Comparison of ENCODE assay signal across 17 cellular contexts in genomic region chr6:89073014-89073620, GRCh38. TPM values are rescaled to one million over a fixed set of nuclear protein-coding genes. Genes with fewer than 3 reads are reported as not detected.
DNase-seq lines count a peak whose midpoint lies in the region; ATAC-seq, FAIRE-seq and TF ChIP-seq lines count a peak whose summit lies in the region.
"Had no signal": no experiment of that assay in that cellular context is flagged by ENCODE, and none has a peak within 500 bp of the region (broad histone marks: within the 10 kb centered on the region; RNA-seq: fewer than 3 reads in every experiment).

No MANE protein-coding gene starts in this region.

- H3K4me1 ChIP-seq in K562 (replicated peaks in 1 of 2; ENCODE audit: control insufficient read depth in 2 of 2, insufficient read depth in 2 of 2, low read length in 2 of 2): peaks cover 0 to 18% of the 10 kb centered on the region in 2 experiments; a peak in 3 of 5 replicates
- peaks cover 0 to 18% (median 3%) of the 10 kb centered on the region in 4 donors for H3K4me1 ChIP-seq in right lobe of liver
- H3K4me1 ChIP-seq in testis: peaks cover 18% of the 10 kb centered on the region

- no peak for TF ChIP-seq POLR2A in K562 (conservative IDR thresholded peaks at IDR 0.05)
- TF ChIP-seq POLR2A in right lobe of liver (IDR thresholded peaks at IDR 0.05): no peak
- TF ChIP-seq POLR2A in testis (IDR thresholded peaks at IDR 0.05): no peak

- TF ChIP-seq RAD21 in K562 (CRISPR knock-in tag; conservative IDR thresholded peaks at IDR 0.05 in 1 of 2, IDR thresholded peaks at IDR 0.05 in 1 of 2): peak; percentile 23 to 26; a peak in 2 of 4 replicates

- H3K4me3 ChIP-seq in K562: no peak overlapping the region
- no peak overlapping the region for H3K4me3 ChIP-seq in right lobe of liver
- H3K4me3 ChIP-seq in testis: no peak overlapping the region

- peak; percentile 96 for FAIRE-seq in K562 (lab: Jason Lieb, UNC)
- FAIRE-seq: keratinocyte had no signal

- POLR2A ChIA-PET in K562 (lab: Yijun Ruan, JAX): interaction anchor here (0.6 to 1.7 kb wide), 7 partner anchors 10 to 188 kb away, joined by 3 to 9 read pairs (median 3); no protein-coding TSS in a partner anchor

- TF ChIP-seq CTCF in K562 (IDR thresholded peaks at IDR 0.05 in 2 of 3, conservative IDR thresholded peaks at IDR 0.05 in 1 of 3; ENCODE audit: insufficient read depth in 2 of 3, low read depth in 1 of 3, low read length in 3 of 3): no peak
- TF ChIP-seq CTCF in right lobe of liver (IDR thresholded peaks at IDR 0.05): no peak
- TF ChIP-seq CTCF in testis (IDR thresholded peaks at IDR 0.05): no peak

- peak overlapping the region; percentile 86 for H2AFZ ChIP-seq in K562 (ENCODE audit: low read depth, low read length)

- in situ Hi-C loops in K562 (cut with MboI): no loop called here

- no peaks in the 10 kb centered on the region for H3K9me3 ChIP-seq in K562 (replicated peaks; ENCODE audit: control insufficient read depth, insufficient read depth, low read depth, low read length)
- no peaks in the 10 kb centered on the region for H3K9me3 ChIP-seq in right lobe of liver
- H3K9me3 ChIP-seq in testis: no peaks in the 10 kb centered on the region
- H3K9me3 ChIP-seq: SK-N-SH had no signal

- peak; percentile 92 for ATAC-seq in K562
- peak; percentile 30 to 52 (median 51) for ATAC-seq in right lobe of liver
- ATAC-seq in HG02840 (IDR thresholded peaks at IDR 0.05; ENCODE audit: low FRiP score, unreplicated experiment): no peak
- ATAC-seq in HG03175 (IDR thresholded peaks at IDR 0.05; ENCODE audit: unreplicated experiment): no peak
- ATAC-seq: HCT116; stimulated activated naive CD8-positive, alpha-beta T cell treated with anti-CD3 and anti-CD28 coated beads, Interleukin-15, amount 100 ng/mL, for 72 hours had no signal

- no peaks in the 10 kb centered on the region for H3K79me2 ChIP-seq in K562 (ENCODE audit: control insufficient read depth, insufficient read depth, low read length)

- peak overlapping the region in 1 of 2 experiments; percentile 30; a peak in 1 of 4 replicates for H3K9ac ChIP-seq in K562 (ENCODE audit: insufficient read depth in 1 of 2, low read depth in 2 of 2, low read length in 2 of 2)
- H3K9ac ChIP-seq: SK-N-SH had no signal

- peak; percentile 66 to 96 for DNase-seq in NOMO-1 (lab: John Stamatoyannopoulos, UW; ENCODE audit: unreplicated experiment in 2 of 2)
- peak in 2 of 4 experiments; percentile 51 to 78 for DNase-seq in K562 (ENCODE audit: extremely low read depth in 1 of 4, low spot score in 3 of 4)
- DNase-seq in right lobe of liver: no peak
- DNase-seq in testis: no peak
- DNase-seq in NCI-H2171 treated with DMSO at 0.1 percent for 48 hours (lab: John Stamatoyannopoulos, UW): no peak
- no peak for DNase-seq in T-helper 9 cell
- DNase-seq: activated CD4-positive, alpha-beta T cell treated with anti-CD3 and anti-CD28 coated beads, Interleukin-2, amount 10 ng/mL, durations not matched to agents 7 days and 5 days; foreskin fibroblast; NCI-H446; occipital lobe; SK-N-SH; stimulated activated CD4-positive, alpha-beta T cell treated with anti-CD3 and anti-CD28 coated beads, Interleukin-4, amount 100 ng/mL, for 24 hours; stimulated activated naive CD8-positive, alpha-beta T cell treated with anti-CD3 and anti-CD28 coated beads, Interleukin-15, amount 100 ng/mL, for 72 hours had no signal

- intact Hi-C loops in K562 (cut with micrococcal nuclease): loop anchor here (2.0 kb wide), 1 partner anchor 38 kb away; no protein-coding TSS in a partner anchor
- intact Hi-C loops in right lobe of liver (cut with DNase I): no loop called here
- intact Hi-C loops in testis (cut with DNase I; ENCODE audit: low total_unique reads): loop anchor here (10.0 kb wide), 1 partner anchor 1918 kb away; the partner anchor contains the start of gene ZNF292

- peak overlapping the region; percentile 74; the same call in 2 of the 3 replicates for H3K27ac ChIP-seq in K562 (ENCODE audit: extremely low read depth, low read depth, low read length)
- no peak overlapping the region for H3K27ac ChIP-seq in right lobe of liver
- peak overlapping the region; percentile 67 to 81 for H3K27ac ChIP-seq in testis

- H4K20me1 ChIP-seq in K562 (replicated peaks; ENCODE audit: control insufficient read depth, insufficient read depth, low read length): no peaks in the 10 kb centered on the region

- BruUV-seq in K562 (replicated peaks; lab: Mats Ljungman, UMichigan): no TSS peak

- CTCF ChIA-PET in K562 (lab: Yijun Ruan, JAX; ENCODE audit: low intra/inter-chr PET ratio): no interaction called here

- TF ChIP-seq EP300 in K562 (IDR thresholded peaks at IDR 0.05; ENCODE audit: low read length): peak; percentile 81

- H3K36me3 ChIP-seq in K562 (ENCODE audit: control insufficient read depth, insufficient read depth, low read length) (no peaks in the 10 kb centered on the region), right lobe of liver (no peaks in the 10 kb centered on the region), testis (ENCODE audit: low read depth, missing control alignments) (no peaks in the 10 kb centered on the region)

- H3K27me3 ChIP-seq in K562 (ENCODE audit: control insufficient read depth in 2 of 2, insufficient read depth in 2 of 2, low read length in 2 of 2) (no peaks in the 10 kb centered on the region), right lobe of liver (no peaks in the 10 kb centered on the region), testis (no peaks in the 10 kb centered on the region)

- WGBS in K562 (ENCODE audit: insufficient coverage, low coverage, missing lambda C conversion rate): 0% methylated on average over 4 of the region's 4 CpGs
- 33% methylated on average over 4 of the region's 4 CpGs for WGBS in right lobe of liver (ENCODE audit: insufficient coverage, low coverage, low lambda C conversion rate, missing lambda C conversion rate)
- 19 to 35% methylated on average over 4 of the region's 4 CpGs for WGBS in testis, 2 donors

- H3K9me1 ChIP-seq in K562 (ENCODE audit: control insufficient read depth, insufficient read depth, low read length): no peaks in the 10 kb centered on the region

- peak overlapping the region; percentile 57 for H3K4me2 ChIP-seq in K562 (ENCODE audit: insufficient read depth, low read length)
- H3K4me2 ChIP-seq: SK-N-SH had no signal

TF ChIP-seq in K562, 482 proteins besides CTCF, POLR2A, EP300 and RAD21 (continues in another document):
- peak; percentile 91 for TF ChIP-seq SMARCA4 (IDR thresholded peaks at IDR 0.05)
- TF ChIP-seq MLX (CRISPR knock-in tag; conservative IDR thresholded peaks at IDR 0.05): no peak
- TF ChIP-seq ATF1 (CRISPR knock-in tag; IDR thresholded peaks at IDR 0.05): no peak
- peak; percentile 43 for TF ChIP-seq ATF1 (tag; IDR thresholded peaks at IDR 0.05)

RNA-seq across cellular contexts. Expression of gene PNRC1, which starts 7.4 kb away (rescaled TPM):
- 9.7 and 21.6 TPM in 2 replicates for total RNA-seq in K562 (2011; cell fraction: chromatin; rRNA removed; ENCODE audit: low replicate concordance)
- 8.5 and 8.7 TPM in 2 replicates for total RNA-seq in K562 (2011; cell fraction: nucleolus; rRNA removed)
- 14.9 and 27.6 TPM in 2 replicates for total RNA-seq in K562 (2011; cell fraction: nucleoplasm; rRNA removed)
- 5.4 and 6.3 TPM in 2 replicates for total RNA-seq in K562 (2014; rRNA removed)
- 7.4 and 8.1 TPM in 2 replicates for total RNA-seq in K562 (2014; rRNA removed; fragmentation: Illumina TruSeq; extraction: Trizol)
- 5.9 and 6.6 TPM in 2 replicates for total RNA-seq in K562 (2015; rRNA removed; fragmentation: Illumina TruSeq; extraction: Trizol)
- total RNA-seq in K562 (2021): 10.3 and 10.8 TPM in 2 replicates
- 7.7 and 9.6 TPM in 2 replicates for polyA plus RNA-seq in K562 (2011; rRNA removed)
- polyA plus RNA-seq in K562 (2011; cell fraction: cytosol; rRNA removed): 2.0 and 4.8 TPM in 2 replicates
- 6.6 and 11.5 TPM in 2 replicates for polyA plus RNA-seq in K562 (2011; cell fraction: nucleus; rRNA removed)
- polyA plus RNA-seq in K562 (2012): 8.5 and 17.0 TPM in 2 replicates
- polyA plus RNA-seq in K562 (2014; fragmentation: Illumina TruSeq; extraction: Trizol): 6.5 and 6.6 TPM in 2 replicates
- polyA plus RNA-seq in K562 (2014; fragmentation: Nextera tagmentation; extraction: Ambion mirVana): 1 to 10 TPM; 1.2 to 1.8 TPM
- polyA plus RNA-seq in K562 (2014; rRNA removed): 2.5 and 4.0 TPM in 2 replicates
- 6.5 and 11.2 TPM in 2 replicates for polyA minus RNA-seq in K562 (2011; rRNA and poly(A)+ RNA removed)
- 9.5 and 9.6 TPM in 2 replicates for polyA minus RNA-seq in K562 (2011; cell fraction: cytosol; rRNA and poly(A)+ RNA removed)
- 5.5 and 14.7 TPM in 2 replicates for polyA minus RNA-seq in K562 (2011; cell fraction: nucleus; rRNA and poly(A)+ RNA removed)
- total RNA-seq in right lobe of liver: 100 to 1,000 TPM in 3 of 6 experiments, 10 to 100 TPM in 3; 55.4 to 182 (median 105) TPM
- 100 to 1,000 TPM; 220 to 221 TPM for total RNA-seq in testis
- polyA plus RNA-seq in testis (ENCODE audit: insufficient read depth, low read depth, low replicate concordance): 83.2 TPM

RNA-seq across cellular contexts. Expression of gene SRSF12, which starts 44.8 kb away (rescaled TPM):
- not detected in 2 replicates for total RNA-seq in K562 (2011; cell fraction: chromatin; rRNA removed; ENCODE audit: low replicate concordance)
- total RNA-seq in K562 (2011; cell fraction: nucleolus; rRNA removed): not detected in 2 replicates
- not detected in 2 replicates for total RNA-seq in K562 (2011; cell fraction: nucleoplasm; rRNA removed)
- total RNA-seq in K562 (2014; rRNA removed) (not detected in 2 replicates), K562 (2014; rRNA removed; fragmentation: Illumina TruSeq; extraction: Trizol) (not detected in 2 replicates), K562 (2015; rRNA removed; fragmentation: Illumina TruSeq; extraction: Trizol) (not detected in 2 replicates), K562 (2021) (not detected in 2 replicates), right lobe of liver (under 1 TPM in 4 of 6 experiments, not detected in 2; 0.22 to 0.78 (median 0.40) TPM), testis (10 to 100 TPM; 14.7 to 21.7 TPM)
- polyA plus RNA-seq in K562 (2011; rRNA removed) (not detected in 2 replicates), K562 (2014; fragmentation: Illumina TruSeq; extraction: Trizol) (not detected in 2 replicates), K562 (2014; fragmentation: Nextera tagmentation; extraction: Ambion mirVana) (not detected), K562 (2014; rRNA removed) (not detected in 2 replicates), testis (ENCODE audit: insufficient read depth, low read depth, low replicate concordance) (30.1 TPM)
- polyA plus RNA-seq in K562 (2011; cell fraction: cytosol; rRNA removed): not detected in 2 replicates
- not detected in 2 replicates for polyA plus RNA-seq in K562 (2011; cell fraction: nucleus; rRNA removed)
- polyA plus RNA-seq in K562 (2012): not detected in 2 replicates
- not detected in 2 replicates for polyA minus RNA-seq in K562 (2011; rRNA and poly(A)+ RNA removed)
- polyA minus RNA-seq in K562 (2011; cell fraction: cytosol; rRNA and poly(A)+ RNA removed): not detected in 2 replicates
- polyA minus RNA-seq in K562 (2011; cell fraction: nucleus; rRNA and poly(A)+ RNA removed): not detected in 2 replicates
- total RNA-seq: activated CD4-positive, alpha-beta T cell treated with anti-CD3 and anti-CD28 coated beads, Interleukin-2, amount 10 ng/mL, durations not matched to agents 7 days and 5 days had no signal

Comparison
In these comparisons a context has a peak if more than half of its experiments do, and no peak if none do; other contexts are left out.
1. DNase-seq: peak in NOMO-1 (2 of 2); none in right lobe of liver (0 of 3), testis (single experiment), NCI-H2171 treated with DMSO at 0.1 percent for 48 hours (single experiment) and T-helper 9 cell (single experiment).
2. ATAC-seq: peak in K562 (single experiment) and right lobe of liver (4 of 4); none in HG02840 (single experiment) and HG03175 (single experiment).
3. H3K27ac ChIP-seq: peak in K562 (single experiment) and testis (2 of 2); none in right lobe of liver (0 of 3).
4. RNA of gene SRSF12, which starts 44.8 kb away (total RNA-seq): 14.7 to 21.7 TPM in testis; 0.22 to 0.78 TPM in right lobe of liver and not detected in K562; every median in the first group is over 4 times any median in the second.
5. intact Hi-C loops: an anchor here in K562 (2.0 kb wide) and testis (10.0 kb wide); none called in right lobe of liver.